In the genomic region with DNA sequence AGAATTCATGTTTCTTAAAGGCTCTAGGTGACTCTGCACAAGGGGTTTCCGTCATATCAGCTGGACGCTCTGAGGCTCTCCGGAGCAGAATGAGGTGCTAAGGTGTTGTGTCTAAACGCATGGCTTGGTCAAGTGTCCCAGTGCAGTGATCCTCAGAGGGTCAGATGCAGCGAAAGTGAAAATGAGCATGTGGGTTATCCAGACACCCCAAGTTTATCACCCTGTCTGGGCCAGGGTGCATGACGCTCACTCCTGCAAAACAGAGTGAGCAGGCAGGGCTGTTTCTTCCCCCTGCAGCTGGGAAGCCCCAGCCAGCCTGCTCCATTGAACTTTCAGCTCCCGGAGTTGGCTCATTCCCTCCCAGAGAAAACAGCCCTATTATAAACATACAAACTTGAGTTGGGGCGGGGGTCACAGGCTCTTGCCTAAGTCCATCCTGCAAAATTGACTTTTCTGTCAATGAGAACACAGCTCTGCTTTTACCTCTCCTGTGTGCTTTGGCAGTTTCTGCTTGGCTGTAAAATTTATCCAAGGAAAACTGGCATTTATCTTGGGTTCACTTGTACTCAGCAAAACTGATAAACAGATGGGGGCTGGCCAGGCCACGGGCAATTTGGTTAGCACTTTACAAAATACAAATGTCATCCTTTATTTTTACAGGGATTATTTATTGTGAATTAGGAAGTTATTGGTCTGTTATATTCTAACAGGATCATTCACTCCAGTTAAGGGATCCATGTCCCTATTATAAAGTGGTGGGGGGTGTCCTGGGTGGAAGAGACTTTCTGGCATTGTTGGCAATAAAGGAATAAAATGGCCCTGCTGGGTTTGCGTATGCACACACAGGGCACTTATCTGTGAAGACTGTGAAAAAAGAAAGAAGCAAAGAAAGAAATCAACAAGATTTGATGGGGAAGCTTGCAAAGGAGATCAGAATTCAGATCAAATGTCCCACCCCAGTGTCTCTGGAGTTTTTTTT, we compare ENCODE assay signal across 20 cellular contexts.
DNase-seq lines count a peak whose midpoint lies in the region; ATAC-seq, FAIRE-seq and TF ChIP-seq lines count a peak whose summit lies in the region.
"Had no signal": no experiment of that assay in that cellular context is flagged by ENCODE, and none has a peak within 500 bp of the region (broad histone marks: within the 10 kb centered on the region; RNA-seq: fewer than 3 reads in every experiment).

No MANE protein-coding gene starts in this region.

- no peak overlapping the region for H2AK5ac ChIP-seq in mesendoderm (ENCODE audit: low read length)

- H3K4me3 ChIP-seq in K562, result no peak overlapping the region
- H3K4me3 ChIP-seq in mesendoderm (ENCODE audit: low read length), result no peak overlapping the region
- H3K4me3 ChIP-seq in suprapubic skin, result no peak overlapping the region
- H3K4me3 ChIP-seq: BLaER1 had no signal

- TF ChIP-seq EP300 in K562 (IDR thresholded peaks at IDR 0.05; ENCODE audit: low read length) (no peak), suprapubic skin (IDR thresholded peaks at IDR 0.05) (no peak)

- peak overlapping the region; percentile 44 for H3K56ac ChIP-seq in mesendoderm (ENCODE audit: low read length)

- H3K27ac ChIP-seq in K562 (ENCODE audit: extremely low read depth, low read depth, low read length), result no peak overlapping the region
- peak overlapping the region; percentile 22 for H3K27ac ChIP-seq in mesendoderm (ENCODE audit: low read depth, low read length)
- no peak overlapping the region for H3K27ac ChIP-seq in suprapubic skin
- H3K27ac ChIP-seq: BLaER1 had no signal

- H3K27ac Mint-ChIP-seq in naive thymus-derived CD8-positive, alpha-beta T cell, result no peak overlapping the region
- H3K27ac Mint-ChIP-seq: CD8-positive, alpha-beta T cell had no signal

- no peak overlapping the region for H4K8ac ChIP-seq in mesendoderm (ENCODE audit: low read depth, low read length)

- H2BK15ac ChIP-seq in mesendoderm (replicated peaks; ENCODE audit: low read depth), result no peak overlapping the region

- no peaks in the 10 kb centered on the region for H3K79me1 ChIP-seq in mesendoderm (ENCODE audit: low read length)

- H3K9me1 ChIP-seq in K562 (ENCODE audit: control insufficient read depth, insufficient read depth, low read length), result no peaks in the 10 kb centered on the region

- H3K4me1 Mint-ChIP-seq in naive thymus-derived CD8-positive, alpha-beta T cell, result no peaks in the 10 kb centered on the region

- H4K20me1 ChIP-seq in K562 (replicated peaks; ENCODE audit: control insufficient read depth, insufficient read depth, low read length), result no peaks in the 10 kb centered on the region
- H4K20me1 ChIP-seq: BLaER1 had no signal

- CTCF ChIA-PET in K562 (lab: Yijun Ruan, JAX; ENCODE audit: low intra/inter-chr PET ratio), result no interaction called here

- H2AFZ ChIP-seq in K562 (ENCODE audit: low read depth, low read length), result peak overlapping the region; percentile 80

- H3K4ac ChIP-seq in mesendoderm (ENCODE audit: low read depth, low read length), result no peak overlapping the region

- in situ Hi-C loops in K562 (cut with MboI), result no loop called here

- H3K4me2 ChIP-seq in K562 (ENCODE audit: insufficient read depth, low read length), result peak overlapping the region; percentile 21; the same call in 1 of the 2 replicates
- H3K4me2 ChIP-seq in mesendoderm (ENCODE audit: low read length), result no peak overlapping the region
- H3K4me2 ChIP-seq: BLaER1 had no signal

- no peaks in the 10 kb centered on the region for H3K9me3 ChIP-seq in K562 (replicated peaks; ENCODE audit: control insufficient read depth, insufficient read depth, low read depth, low read length)
- no peaks in the 10 kb centered on the region for H3K9me3 ChIP-seq in suprapubic skin
- H3K9me3 ChIP-seq: BLaER1 had no signal

- no peak overlapping the region for H4K5ac ChIP-seq in mesendoderm (ENCODE audit: low read length)

- FAIRE-seq in K562 (lab: Jason Lieb, UNC), result no peak
- FAIRE-seq: GM12892 had no signal

- H3K36me3 ChIP-seq in K562 (ENCODE audit: control insufficient read depth, insufficient read depth, low read length) (no peaks in the 10 kb centered on the region), mesendoderm (ENCODE audit: control insufficient read depth, insufficient read depth, low read length) (no peaks in the 10 kb centered on the region), suprapubic skin (no peaks in the 10 kb centered on the region)
- H3K36me3 ChIP-seq: BLaER1 had no signal

- TF ChIP-seq POLR2A in K562 (conservative IDR thresholded peaks at IDR 0.05) (no peak), suprapubic skin (IDR thresholded peaks at IDR 0.05) (no peak)

- TF ChIP-seq RAD21 in K562 (CRISPR knock-in tag; conservative IDR thresholded peaks at IDR 0.05 in 1 of 2, IDR thresholded peaks at IDR 0.05 in 1 of 2), result no peak

- H3K79me2 ChIP-seq in K562 (ENCODE audit: control insufficient read depth, insufficient read depth, low read length) (no peaks in the 10 kb centered on the region), mesendoderm (ENCODE audit: control insufficient read depth, insufficient read depth, low read length) (no peaks in the 10 kb centered on the region)

- H3K27me3 ChIP-seq in K562 (ENCODE audit: control insufficient read depth in 2 of 2, insufficient read depth in 2 of 2, low read length in 2 of 2), result no peaks in the 10 kb centered on the region
- H3K27me3 ChIP-seq in mesendoderm (ENCODE audit: insufficient read depth, low read length, poor library complexity), result no peaks in the 10 kb centered on the region
- H3K27me3 ChIP-seq in suprapubic skin, result peaks cover 13% of the 10 kb centered on the region
- H3K27me3 ChIP-seq: BLaER1 had no signal

- peak overlapping the region; percentile 53 for H2BK5ac ChIP-seq in mesendoderm (ENCODE audit: low read length)

- 61% methylated on average over 10 of the region's 10 CpGs for WGBS in K562 (ENCODE audit: insufficient coverage, low coverage, missing lambda C conversion rate)
- WGBS in mesendoderm (ENCODE audit: extremely low coverage, insufficient coverage, low lambda C conversion rate), result no CpG with 5 or more reads among the region's 10 CpGs
- WGBS in suprapubic skin, result 79% methylated on average over 10 of the region's 10 CpGs

- no peak overlapping the region for H2BK120ac ChIP-seq in mesendoderm (ENCODE audit: low read depth, low read length)

- no peak overlapping the region for H3K4me3 Mint-ChIP-seq in naive thymus-derived CD8-positive, alpha-beta T cell
- H3K4me3 Mint-ChIP-seq: CD8-positive, alpha-beta T cell had no signal

- intact Hi-C loops in K562 (cut with micrococcal nuclease), result no loop called here

- TF ChIP-seq CTCF in K562 (IDR thresholded peaks at IDR 0.05 in 2 of 3, conservative IDR thresholded peaks at IDR 0.05 in 1 of 3; ENCODE audit: insufficient read depth in 2 of 3, low read depth in 1 of 3, low read length in 3 of 3) (no peak), suprapubic skin (IDR thresholded peaks at IDR 0.05) (no peak)

- peaks cover 0 to 5% (median 0%) of the 10 kb centered on the region in 9 donors for H3K9me3 Mint-ChIP-seq in naive thymus-derived CD8-positive, alpha-beta T cell

- H3K4me1 ChIP-seq in K562 (replicated peaks in 1 of 2; ENCODE audit: control insufficient read depth in 2 of 2, insufficient read depth in 2 of 2, low read length in 2 of 2), result peaks cover 6 to 17% of the 10 kb centered on the region in 2 experiments; a peak in 3 of 5 replicates
- H3K4me1 ChIP-seq in mesendoderm (ENCODE audit: control insufficient read depth, low read depth, low read length), result peaks cover 13% of the 10 kb centered on the region
- H3K4me1 ChIP-seq in suprapubic skin, result no peaks in the 10 kb centered on the region
- H3K4me1 ChIP-seq: BLaER1 had no signal

- no peak overlapping the region for H3K23ac ChIP-seq in mesendoderm (ENCODE audit: low read length)

- H3K27me3 Mint-ChIP-seq in naive thymus-derived CD8-positive, alpha-beta T cell, result peaks cover 0 to 4% (median 2%) of the 10 kb centered on the region in 5 donors

- H3K9ac ChIP-seq in K562 (ENCODE audit: insufficient read depth in 1 of 2, low read depth in 2 of 2, low read length in 2 of 2) (no peak overlapping the region), mesendoderm (ENCODE audit: low read length) (peak overlapping the region; percentile 36)
- H3K9ac ChIP-seq: BLaER1 had no signal

- DNase-seq in NCI-H345 treated with DMSO at 0.1 percent for 48 hours (lab: John Stamatoyannopoulos, UW; ENCODE audit: unreplicated experiment) (peak; percentile 42), NCI-H345 (lab: John Stamatoyannopoulos, UW) (no peak), K562 (ENCODE audit: extremely low read depth in 1 of 4, low spot score in 3 of 4) (no peak), mesendoderm (no peak), NCI-H1105 (lab: John Stamatoyannopoulos, UW) (no peak), suprapubic skin (ENCODE audit: low spot score in 2 of 2) (no peak), GM03348 (ENCODE audit: low spot score) (no peak)
- DNase-seq in naive thymus-derived CD8-positive, alpha-beta T cell, result no peak
- DNase-seq: 8988T; CD8-positive, alpha-beta T cell; DMS79 treated with DMSO at 0.1 percent for 48 hours; GDM1; GOT3; KG1; NCI-H1436 treated with DMSO at 0.1 percent for 48 hours; NCI-H2029 treated with DMSO at 0.1 percent for 48 hours; NCI-H524 treated with DMSO at 0.1 percent for 48 hours; SW 1271 had no signal

- ATAC-seq in K562, result no peak
- ATAC-seq in naive thymus-derived CD8-positive, alpha-beta T cell, result no peak
- ATAC-seq: CD8-positive, alpha-beta T cell had no signal

- no TSS peak for BruUV-seq in K562 (replicated peaks; lab: Mats Ljungman, UMichigan)

- POLR2A ChIA-PET in K562 (lab: Yijun Ruan, JAX), result interaction anchor here (0.8 kb wide), 1 partner anchor 12 kb away, joined by 3 read pairs; no protein-coding TSS in a partner anchor
- POLR2A ChIA-PET in naive thymus-derived CD8-positive, alpha-beta T cell (lab: Charles Lee), result no interaction called here

- H3K36me3 Mint-ChIP-seq in naive thymus-derived CD8-positive, alpha-beta T cell, result no peaks in the 10 kb centered on the region
- H3K36me3 Mint-ChIP-seq: CD8-positive, alpha-beta T cell had no signal

- H3K18ac ChIP-seq in mesendoderm (ENCODE audit: low read length), result peak overlapping the region; percentile 70

TF ChIP-seq in K562, 482 proteins besides CTCF, POLR2A, EP300 and RAD21 (continues in another document):
- TF ChIP-seq, protein P1, sequence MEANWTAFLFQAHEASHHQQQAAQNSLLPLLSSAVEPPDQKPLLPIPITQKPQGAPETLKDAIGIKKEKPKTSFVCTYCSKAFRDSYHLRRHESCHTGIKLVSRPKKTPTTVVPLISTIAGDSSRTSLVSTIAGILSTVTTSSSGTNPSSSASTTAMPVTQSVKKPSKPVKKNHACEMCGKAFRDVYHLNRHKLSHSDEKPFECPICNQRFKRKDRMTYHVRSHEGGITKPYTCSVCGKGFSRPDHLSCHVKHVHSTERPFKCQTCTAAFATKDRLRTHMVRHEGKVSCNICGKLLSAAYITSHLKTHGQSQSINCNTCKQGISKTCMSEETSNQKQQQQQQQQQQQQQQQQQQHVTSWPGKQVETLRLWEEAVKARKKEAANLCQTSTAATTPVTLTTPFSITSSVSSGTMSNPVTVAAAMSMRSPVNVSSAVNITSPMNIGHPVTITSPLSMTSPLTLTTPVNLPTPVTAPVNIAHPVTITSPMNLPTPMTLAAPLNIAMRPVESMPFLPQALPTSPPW (CRISPR knock-in tag; IDR thresholded peaks at IDR 0.05), result no peak
- no peak for TF ChIP-seq TGIF2 (CRISPR knock-in tag; IDR thresholded peaks at IDR 0.05)
